Comparison of ENCODE assay signal across 8 cellular contexts in the genomic region with DNA sequence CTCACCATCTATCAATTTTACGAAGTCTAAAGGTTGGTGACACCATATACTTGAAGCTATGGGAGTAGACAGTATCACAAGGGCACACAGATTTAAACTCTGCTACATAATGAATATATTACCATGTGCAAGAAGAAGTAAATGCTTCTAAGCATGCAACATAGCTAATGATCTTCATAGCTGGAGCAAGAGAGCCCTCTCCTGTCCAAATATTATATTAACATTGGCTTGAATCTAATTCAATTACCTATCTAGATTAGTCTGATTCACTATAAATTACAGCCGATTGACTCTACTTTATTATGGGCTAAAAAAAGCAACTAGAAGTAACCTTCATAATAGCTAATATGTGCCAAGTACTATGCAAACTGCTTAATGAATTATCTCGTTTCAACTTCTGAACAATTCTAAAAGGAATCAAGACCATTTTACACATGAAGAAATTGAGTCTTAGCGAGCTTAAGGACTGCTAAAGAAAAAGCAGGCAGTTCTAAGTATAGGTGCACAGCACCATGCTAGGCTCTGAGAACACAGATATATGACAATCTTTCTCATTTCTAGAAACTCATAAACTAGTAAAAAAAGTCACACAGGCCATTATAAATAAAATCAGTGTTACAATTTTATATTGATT. TPM values are rescaled to one million over a fixed set of nuclear protein-coding genes. Genes with fewer than 3 reads are reported as not detected.
DNase-seq lines count a peak whose midpoint lies in the region; ATAC-seq and TF ChIP-seq lines count a peak whose summit lies in the region.

No MANE protein-coding gene starts in this region.

- no peak overlapping the region for H3K27ac ChIP-seq in ascending aorta

- H3K27me3 ChIP-seq in ascending aorta, result no peaks in the 10 kb centered on the region

- intact Hi-C loops in ascending aorta (cut with DNase I) (loop anchor here (1.0 kb wide), 1 partner anchor 125 kb away; no protein-coding TSS in a partner anchor), left colon (cut with DNase I, micrococcal nuclease) (no loop called here), posterior cingulate gyrus (cut with DNase I) (loop anchor here (1.0 to 2.0 kb wide), 2 partner anchors 126 to 304 kb away; no protein-coding TSS in a partner anchor)

- no peak overlapping the region for H3K4me3 Mint-ChIP-seq in activated T-helper 17 cell treated with anti-CD3 and anti-CD28 coated beads, Interleukin-2, amount 50 U/mL, for 72 hours

- H3K9me3 Mint-ChIP-seq in activated T-helper 17 cell treated with anti-CD3 and anti-CD28 coated beads, Interleukin-2, amount 50 U/mL, for 72 hours, result no peaks in the 10 kb centered on the region

- H3K27ac Mint-ChIP-seq in activated T-helper 17 cell treated with anti-CD3 and anti-CD28 coated beads, Interleukin-2, amount 50 U/mL, for 72 hours, result no peak overlapping the region

- H3K4me1 ChIP-seq in ascending aorta, result no peaks in the 10 kb centered on the region

- H3K27me3 Mint-ChIP-seq in activated T-helper 17 cell treated with anti-CD3 and anti-CD28 coated beads, Interleukin-2, amount 50 U/mL, for 72 hours, result no peaks in the 10 kb centered on the region

- H3K9me3 ChIP-seq in ascending aorta, result no peaks in the 10 kb centered on the region

- peaks cover 21% of the 10 kb centered on the region for H3K36me3 Mint-ChIP-seq in activated T-helper 17 cell treated with anti-CD3 and anti-CD28 coated beads, Interleukin-2, amount 50 U/mL, for 72 hours (ENCODE audit: low read depth)

- no peak for DNase-seq in GM10266 (ENCODE audit: extremely low spot score)
- DNase-seq in NCI-H146 treated with DMSO at 0.1 percent for 48 hours (lab: John Stamatoyannopoulos, UW; ENCODE audit: unreplicated experiment), result peak; percentile 9
- no peak for DNase-seq in ascending aorta (ENCODE audit: low spot score in 2 of 2)
- DNase-seq in left colon, result no peak
- DNase-seq in posterior cingulate gyrus, result no peak
- DNase-seq in activated T-cell treated with anti-CD3 and anti-CD28 coated beads, Interleukin-2, amount 50 U/mL, for 1 hour, result no peak

- no peak overlapping the region for H3K4me3 ChIP-seq in ascending aorta

- H3K36me3 ChIP-seq in ascending aorta, result peaks cover 16 to 53% of the 10 kb centered on the region in 2 donors

- no peaks in the 10 kb centered on the region for H3K4me1 Mint-ChIP-seq in activated T-helper 17 cell treated with anti-CD3 and anti-CD28 coated beads, Interleukin-2, amount 50 U/mL, for 72 hours

- ATAC-seq in left colon (peak; percentile 85), GM18867 (IDR thresholded peaks at IDR 0.05; ENCODE audit: unreplicated experiment) (no peak)
- ATAC-seq in activated T-helper 17 cell treated with anti-CD3 and anti-CD28 coated beads, Interleukin-2, amount 50 U/mL, for 72 hours (replicated peaks), result no peak

- TF ChIP-seq CTCF in GM10266 (IDR thresholded peaks at IDR 0.05; ENCODE audit: control insufficient read depth, insufficient read depth, low read depth, missing control alignments) (peak; percentile 34), ascending aorta (IDR thresholded peaks at IDR 0.05) (peak; percentile 18 to 51 (median 37))

RNA-seq across cellular contexts. Expression of a gene that starts 21.9 kb away (rescaled TPM):
- total RNA-seq in ascending aorta (1.7 TPM), left colon (10 to 100 TPM in 1 of 2 donors, 1 to 10 TPM in 1; 8.3 to 14.6 TPM)
- total RNA-seq in activated T-helper 17 cell treated with anti-CD3 and anti-CD28 coated beads, Interleukin-2, amount 50 U/mL, for 72 hours, result 10 to 100 TPM; 15.5 to 19.8 TPM

Comparison
In these comparisons a context has a peak if more than half of its experiments do, and no peak if none do; other contexts are left out.
1. intact Hi-C loops: an anchor here in ascending aorta (1.0 kb wide) and posterior cingulate gyrus (1.0 to 2.0 kb wide); none called in left colon.